ENCODE assay signal across 8 cellular contexts in the genomic region with DNA sequence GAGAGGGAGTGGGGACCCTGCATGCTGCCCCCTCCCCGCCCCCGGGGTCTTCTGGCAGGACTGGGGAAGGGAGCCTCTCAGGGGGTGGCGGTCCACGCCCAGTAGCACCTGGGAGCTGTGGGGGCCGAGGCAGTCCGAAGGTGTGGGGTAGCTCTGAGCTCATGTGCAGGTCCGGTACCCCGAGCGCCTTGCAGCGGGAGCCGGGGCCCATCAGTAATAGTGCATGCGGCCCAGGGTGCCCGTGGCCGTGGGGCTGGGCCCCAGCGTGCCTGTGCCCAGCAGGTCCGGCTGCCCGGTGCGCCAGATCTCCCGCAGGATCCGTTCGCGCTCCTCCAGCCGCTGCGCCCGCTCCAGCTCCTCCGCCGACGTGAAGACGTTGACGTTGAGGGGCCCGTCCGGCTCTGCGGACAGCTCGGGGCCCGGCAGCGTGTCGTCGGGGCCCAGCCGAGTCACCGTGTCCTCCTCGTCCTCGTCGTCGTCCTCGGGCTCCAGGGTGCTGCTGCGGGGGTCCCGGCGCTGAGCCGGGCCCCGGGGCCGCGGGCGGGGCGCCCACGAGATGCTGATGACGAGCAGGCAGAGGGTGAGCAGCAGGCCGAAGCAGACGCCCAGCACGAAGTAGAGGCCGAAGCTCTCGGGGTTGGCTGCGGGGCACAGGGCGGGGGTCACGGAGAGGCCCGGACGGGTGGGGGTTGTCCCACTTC. TPM values are rescaled to one million over a fixed set of nuclear protein-coding genes. Genes with fewer than 3 reads are reported as not detected.
A peak's percentile ranks its signal among the peaks of the same experiment; 100 is the strongest.
DNase-seq lines count a peak whose midpoint lies in the region; ATAC-seq and TF ChIP-seq lines count a peak whose summit lies in the region.

No MANE protein-coding gene starts in this region.

- no peaks in the 10 kb centered on the region for H3K27me3 Mint-ChIP-seq in Calu3 (ENCODE audit: unreplicated experiment)

- peaks cover 51% of the 10 kb centered on the region for H3K36me3 Mint-ChIP-seq in Calu3 (ENCODE audit: insufficient read depth, unreplicated experiment)

- H3K4me3 Mint-ChIP-seq in Calu3 (ENCODE audit: low read depth, unreplicated experiment), result peak overlapping the region; percentile 76

- ATAC-seq in left cardiac atrium (peak; percentile 1), HG03095 (IDR thresholded peaks at IDR 0.05; ENCODE audit: unreplicated experiment) (no peak), GM21737 (IDR thresholded peaks at IDR 0.05; ENCODE audit: unreplicated experiment) (no peak)

- H3K4me1 Mint-ChIP-seq in Calu3 (ENCODE audit: low read depth, unreplicated experiment), result peaks cover 14% of the 10 kb centered on the region

- CTCF ChIA-PET in Calu3 (lab: Charles Lee), result no interaction called here

- no peaks in the 10 kb centered on the region for H3K9me3 Mint-ChIP-seq in Calu3 (ENCODE audit: low read depth, unreplicated experiment)

- peak overlapping the region; percentile 42 for H3K27ac Mint-ChIP-seq in Calu3 (ENCODE audit: unreplicated experiment)

- intact Hi-C loops in Calu3 (cut with micrococcal nuclease; ENCODE audit: unreplicated experiment), result no loop called here
- intact Hi-C loops in left cardiac atrium (cut with DNase I), result no loop called here

- peak overlapping the region; percentile 84 for H3K4me3 ChIP-seq in WI38 (ENCODE audit: low read depth, low read length)

- DNase-seq in Calu3, result no peak
- no peak for DNase-seq in left cardiac atrium
- peak; percentile 72 for DNase-seq in retina
- DNase-seq in activated CD4-positive, CD25-positive, alpha-beta regulatory T cell treated with anti-CD3 and anti-CD28 coated beads, Interleukin-2, amount 50 U/mL, for 72 hours, result no peak
- DNase-seq in DMS79 (lab: John Stamatoyannopoulos, UW), result no peak

- TF ChIP-seq CTCF in Calu3 (IDR thresholded peaks at IDR 0.05; ENCODE audit: unreplicated experiment) (no peak), WI38 (IDR thresholded peaks at IDR 0.05; ENCODE audit: low read depth, low read length) (no peak)

- no TSS peak for BruUV-seq in Calu3 (replicated peaks; lab: Mats Ljungman, UMichigan)

RNA-seq across cellular contexts. Expression of a gene that starts 1.2 kb away (rescaled TPM):
- total RNA-seq in Calu3 (2022), result 10.1 and 11.2 TPM in 2 replicates
- total RNA-seq in left cardiac atrium, result 10 to 100 TPM; 15.6 to 16.7 TPM

RNA-seq across cellular contexts. Expression of a gene that starts 16.1 kb away (rescaled TPM):
- 12.1 and 13.2 TPM in 2 replicates for total RNA-seq in Calu3 (2022)
- 1 to 10 TPM; 2.5 to 3.0 TPM for total RNA-seq in left cardiac atrium

Comparison
In these comparisons a context has a peak if more than half of its experiments do, and no peak if none do; other contexts are left out.
1. ATAC-seq: peak in left cardiac atrium (2 of 2); none in HG03095 (single experiment) and GM21737 (single experiment).